In genomic region chr13:39777021-39777420, GRCh38 we compare ENCODE assay signal across 15 cellular contexts.
A peak's percentile ranks its signal among the peaks of the same experiment; 100 is the strongest.
DNase-seq lines count a peak whose midpoint lies in the region; ATAC-seq, FAIRE-seq and TF ChIP-seq lines count a peak whose summit lies in the region.
"Had no signal": no experiment of that assay in that cellular context is flagged by ENCODE, and none has a peak within 500 bp of the region (broad histone marks: within the 10 kb centered on the region; RNA-seq: fewer than 3 reads in every experiment).

No MANE protein-coding gene starts in this region.

- H3K27me3 ChIP-seq in CD4-positive, CD25-positive, alpha-beta regulatory T cell (ENCODE audit: control insufficient read depth, insufficient read depth, low read length) = no peaks in the 10 kb centered on the region
- no peaks in the 10 kb centered on the region for H3K27me3 ChIP-seq in SJSA1 (replicated peaks)
- no peaks in the 10 kb centered on the region for H3K27me3 ChIP-seq in keratinocyte (ENCODE audit: control insufficient read depth, extremely low read depth, insufficient read depth, low read length)
- H3K27me3 ChIP-seq: esophagus muscularis mucosa, heart left ventricle had no signal

- no peak overlapping the region for H3K4me3 ChIP-seq in CD4-positive, CD25-positive, alpha-beta regulatory T cell (ENCODE audit: low read depth, low read length)
- no peak overlapping the region for H3K4me3 ChIP-seq in SJSA1
- no peak overlapping the region for H3K4me3 ChIP-seq in keratinocyte (ENCODE audit: control insufficient read depth in 2 of 3, extremely low read depth in 1 of 3, insufficient read depth in 2 of 3, low read depth in 1 of 3, low read length in 3 of 3)
- H3K4me3 ChIP-seq: esophagus muscularis mucosa, heart left ventricle had no signal

- no peak for DNase-seq in T-helper 1 cell
- no peak for DNase-seq in CD4-positive, CD25-positive, alpha-beta regulatory T cell
- DNase-seq in SJSA1 (ENCODE audit: low read depth in 1 of 2, low spot score in 2 of 2) = no peak
- no peak for DNase-seq in keratinocyte (ENCODE audit: low read depth, low spot score)
- no peak for DNase-seq in NCI-H128 (lab: John Stamatoyannopoulos, UW; ENCODE audit: unreplicated experiment)
- DNase-seq: 8988T; CD8-positive, alpha-beta memory T cell; cortex of kidney; NCI-H774 had no signal

- H3K36me3 ChIP-seq in CD4-positive, CD25-positive, alpha-beta regulatory T cell (ENCODE audit: control insufficient read depth, insufficient read depth, low read length) = no peaks in the 10 kb centered on the region
- H3K36me3 ChIP-seq in SJSA1 (no peaks in the 10 kb centered on the region), keratinocyte (ENCODE audit: control insufficient read depth in 2 of 2, extremely low read depth in 1 of 2, insufficient read depth in 2 of 2, low read length in 2 of 2) (no peaks in the 10 kb centered on the region)
- H3K36me3 ChIP-seq: esophagus muscularis mucosa, heart left ventricle had no signal

- no peak overlapping the region for H3K27ac ChIP-seq in CD4-positive, CD25-positive, alpha-beta regulatory T cell (ENCODE audit: insufficient read depth, low read length, poor library complexity, severe bottlenecking)
- peak overlapping the region; percentile 60 for H3K27ac ChIP-seq in SJSA1
- H3K27ac ChIP-seq in keratinocyte (ENCODE audit: control insufficient read depth, insufficient read depth, low read length) = peak overlapping the region; percentile 42
- H3K27ac ChIP-seq: esophagus muscularis mucosa, heart left ventricle had no signal

- TF ChIP-seq CTCF in keratinocyte (optimal IDR thresholded peaks at IDR 0.05 in 1 of 3, IDR thresholded peaks at IDR 0.05 in 1 of 3, conservative IDR thresholded peaks at IDR 0.05 in 1 of 3; ENCODE audit: extremely low read depth in 1 of 3, insufficient read depth in 2 of 3, low read length in 3 of 3) = no peak

- H2AFZ ChIP-seq in keratinocyte (ENCODE audit: control insufficient read depth, low read length) = no peak overlapping the region

- no peak overlapping the region for H3K4me3 Mint-ChIP-seq in T-helper 1 cell treated with Interleukin-12 subunit alpha and Interleukin-12 subunit beta and Interleukin-4 antibody, amounts not matched to agents 30 μg/mL and 1 μg/mL, for 36 hours
- no peak overlapping the region for H3K4me3 Mint-ChIP-seq in CD4-positive, CD25-positive, alpha-beta regulatory T cell
- H3K4me3 Mint-ChIP-seq: CD8-positive, alpha-beta memory T cell; type B pancreatic cell had no signal

- peaks cover 15% of the 10 kb centered on the region for H3K4me1 ChIP-seq in CD4-positive, CD25-positive, alpha-beta regulatory T cell (ENCODE audit: control insufficient read depth, insufficient read depth, low read length, poor library complexity, severe bottlenecking)
- H3K4me1 ChIP-seq in SJSA1 (replicated peaks) = peaks cover 45% of the 10 kb centered on the region
- peaks cover 10% of the 10 kb centered on the region for H3K4me1 ChIP-seq in keratinocyte (ENCODE audit: control insufficient read depth, extremely low read depth, insufficient read depth, low read length)

- H3K9ac ChIP-seq in keratinocyte (ENCODE audit: control insufficient read depth, extremely low read depth, insufficient read depth, low read length) = no peak overlapping the region

- peaks cover 2% of the 10 kb centered on the region for H3K36me3 Mint-ChIP-seq in T-helper 1 cell treated with Interleukin-12 subunit alpha and Interleukin-12 subunit beta and Interleukin-4 antibody, amounts not matched to agents 30 μg/mL and 1 μg/mL, for 36 hours (ENCODE audit: low read depth)
- peaks cover 2% of the 10 kb centered on the region for H3K36me3 Mint-ChIP-seq in CD4-positive, CD25-positive, alpha-beta regulatory T cell
- H3K36me3 Mint-ChIP-seq: type B pancreatic cell had no signal

- FAIRE-seq in keratinocyte (lab: Jason Lieb, UNC) = no peak

- ATAC-seq in CD4-positive, CD25-positive, alpha-beta regulatory T cell (ENCODE audit: low read depth in 2 of 2) = no peak
- ATAC-seq in HG03460 (IDR thresholded peaks at IDR 0.05; ENCODE audit: unreplicated experiment) = no peak
- no peak for ATAC-seq in GM19328 (IDR thresholded peaks at IDR 0.05; ENCODE audit: unreplicated experiment)

- no peak overlapping the region for H3K4me2 ChIP-seq in keratinocyte (ENCODE audit: control insufficient read depth, extremely low read depth, insufficient read depth, low read depth, low read length)

- H3K9me1 ChIP-seq in keratinocyte (ENCODE audit: control insufficient read depth, extremely low read depth, insufficient read depth, low read length) = no peaks in the 10 kb centered on the region

- no peaks in the 10 kb centered on the region for H4K20me1 ChIP-seq in keratinocyte (ENCODE audit: control insufficient read depth, extremely low read depth, insufficient read depth, low read length)

- peak overlapping the region; percentile 67 for H3K27ac Mint-ChIP-seq in T-helper 1 cell treated with Interleukin-12 subunit alpha and Interleukin-12 subunit beta and Interleukin-4 antibody, amounts not matched to agents 30 μg/mL and 1 μg/mL, for 36 hours
- peak overlapping the region; percentile 5 to 66 (median 65) for H3K27ac Mint-ChIP-seq in CD4-positive, CD25-positive, alpha-beta regulatory T cell
- H3K27ac Mint-ChIP-seq: CD8-positive, alpha-beta memory T cell; type B pancreatic cell had no signal

- H3K27me3 Mint-ChIP-seq in T-helper 1 cell treated with Interleukin-12 subunit alpha and Interleukin-12 subunit beta and Interleukin-4 antibody, amounts not matched to agents 30 μg/mL and 1 μg/mL, for 36 hours (ENCODE audit: low read depth) = no peaks in the 10 kb centered on the region
- H3K27me3 Mint-ChIP-seq in CD4-positive, CD25-positive, alpha-beta regulatory T cell = no peaks in the 10 kb centered on the region
- H3K27me3 Mint-ChIP-seq: type B pancreatic cell had no signal

- H3K9me3 Mint-ChIP-seq in T-helper 1 cell treated with Interleukin-12 subunit alpha and Interleukin-12 subunit beta and Interleukin-4 antibody, amounts not matched to agents 30 μg/mL and 1 μg/mL, for 36 hours = no peaks in the 10 kb centered on the region
- peaks cover 0 to 1% (median 0%) of the 10 kb centered on the region in 7 donors for H3K9me3 Mint-ChIP-seq in CD4-positive, CD25-positive, alpha-beta regulatory T cell
- H3K9me3 Mint-ChIP-seq: CD8-positive, alpha-beta memory T cell; type B pancreatic cell had no signal

- dilution Hi-C loops in keratinocyte (cut with MboI; ENCODE audit: extremely low pct_ligation_motif_present, low sequenced_read_pairs) = no loop called here

- no peaks in the 10 kb centered on the region for H3K9me3 ChIP-seq in CD4-positive, CD25-positive, alpha-beta regulatory T cell (ENCODE audit: control insufficient read depth in 2 of 2, low read length in 2 of 2)
- H3K9me3 ChIP-seq in SJSA1 (replicated peaks) (no peaks in the 10 kb centered on the region), keratinocyte (ENCODE audit: control insufficient read depth, low read depth, low read length) (peaks cover 2% of the 10 kb centered on the region)
- H3K9me3 ChIP-seq: esophagus muscularis mucosa had no signal

- H3K4me1 Mint-ChIP-seq in T-helper 1 cell treated with Interleukin-12 subunit alpha and Interleukin-12 subunit beta and Interleukin-4 antibody, amounts not matched to agents 30 μg/mL and 1 μg/mL, for 36 hours (ENCODE audit: low read depth) = peaks cover 18% of the 10 kb centered on the region
- peaks cover 17 to 36% (median 26%) of the 10 kb centered on the region in 4 donors for H3K4me1 Mint-ChIP-seq in CD4-positive, CD25-positive, alpha-beta regulatory T cell

- no peaks in the 10 kb centered on the region for H3K79me2 ChIP-seq in keratinocyte (ENCODE audit: control insufficient read depth, insufficient read depth, low read length)
